In the genomic region with DNA sequence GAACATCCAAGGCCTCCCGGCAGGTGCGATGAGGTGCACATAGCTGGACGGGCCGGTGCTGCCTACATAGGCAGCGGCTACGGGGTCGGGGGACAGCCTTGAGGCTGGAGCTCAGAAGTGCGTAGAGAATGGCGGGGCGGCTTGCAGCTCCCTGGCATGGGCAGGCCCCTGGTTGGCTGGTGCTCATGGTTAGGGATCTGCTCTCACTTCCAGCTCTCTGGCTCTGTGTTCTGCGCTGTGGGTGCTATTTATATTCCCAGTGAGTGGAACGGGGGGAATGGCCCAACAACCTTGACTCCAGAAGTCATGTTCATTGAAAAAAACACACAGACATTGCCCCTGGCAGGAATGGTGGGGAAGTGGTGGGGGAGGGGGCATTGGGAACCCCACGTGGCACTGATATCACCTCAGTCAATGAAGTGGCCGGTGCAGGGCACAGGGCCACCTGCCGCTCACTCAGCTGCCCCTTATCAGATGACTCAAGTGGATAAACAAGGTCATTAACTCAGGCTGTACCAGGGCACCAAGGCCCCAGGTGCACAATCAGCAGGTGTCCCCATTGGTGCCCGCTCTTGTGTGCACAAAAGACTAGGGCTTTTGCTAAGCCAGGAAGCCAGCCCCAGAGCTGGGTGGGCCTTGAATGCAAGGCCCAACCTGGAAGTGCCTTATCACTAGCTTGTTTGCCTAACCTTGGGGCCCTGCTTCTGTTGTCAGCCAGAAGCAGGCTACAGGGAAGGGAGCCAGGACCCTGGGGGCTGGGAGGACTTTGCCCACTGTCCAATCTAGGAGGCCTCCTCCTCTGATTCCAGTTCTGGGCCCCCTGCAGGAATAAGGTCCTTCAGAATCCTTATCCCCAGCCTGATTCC, we compare ENCODE assay signal across 1 cellular context.
TF ChIP-seq lines count a peak whose summit lies in the region.

A gene with protein sequence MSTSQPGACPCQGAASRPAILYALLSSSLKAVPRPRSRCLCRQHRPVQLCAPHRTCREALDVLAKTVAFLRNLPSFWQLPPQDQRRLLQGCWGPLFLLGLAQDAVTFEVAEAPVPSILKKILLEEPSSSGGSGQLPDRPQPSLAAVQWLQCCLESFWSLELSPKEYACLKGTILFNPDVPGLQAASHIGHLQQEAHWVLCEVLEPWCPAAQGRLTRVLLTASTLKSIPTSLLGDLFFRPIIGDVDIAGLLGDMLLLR (minus strand): TSS at position 222 of the 866 bp plus-strand sequence. CDS start 35 bp downstream, at position 187.

TF ChIP-seq in HepG2, 621 proteins besides CTCF, POLR2A, EP300 and RAD21 (continued from another document and continues in another):
- peak; percentile 98 for TF ChIP-seq FOXK1 (CRISPR knock-in tag; IDR thresholded peaks at IDR 0.05; ENCODE audit: borderline replicate concordance, low read depth)
- TF ChIP-seq ZIK1 (CRISPR knock-in tag; IDR thresholded peaks at IDR 0.05; ENCODE audit: borderline replicate concordance, low read depth): peak; percentile 75; the same call in 1 of the 2 replicates
- TF ChIP-seq NR3C1 (CRISPR knock-in tag; IDR thresholded peaks at IDR 0.05): no peak
- peak; percentile 71; the same call in 1 of the 2 replicates for TF ChIP-seq ZNF569 (CRISPR knock-in tag; IDR thresholded peaks at IDR 0.05; ENCODE audit: borderline replicate concordance)
- TF ChIP-seq ZNF224 (CRISPR knock-in tag; IDR thresholded peaks at IDR 0.05): 0 out of 2 replicates have a peak, but pooled peaks have one; percentile 30
- TF ChIP-seq NR2C2 (CRISPR knock-in tag; IDR thresholded peaks at IDR 0.05; ENCODE audit: borderline replicate concordance): peak; percentile 90
- no peak for TF ChIP-seq SNRNP70 (IDR thresholded peaks at IDR 0.05; ENCODE audit: low read depth, low read length)
- TF ChIP-seq RFXANK (CRISPR knock-in tag; IDR thresholded peaks at IDR 0.05): peak; percentile 74
- no peak for TF ChIP-seq TEF (CRISPR knock-in tag; IDR thresholded peaks at IDR 0.05)
- TF ChIP-seq TCF7L2 (IDR thresholded peaks at IDR 0.05; ENCODE audit: low read depth, low read length): no peak
- TF ChIP-seq ZNF430 (CRISPR knock-in tag; IDR thresholded peaks at IDR 0.05): peak; percentile 90
- TF ChIP-seq, protein P1, sequence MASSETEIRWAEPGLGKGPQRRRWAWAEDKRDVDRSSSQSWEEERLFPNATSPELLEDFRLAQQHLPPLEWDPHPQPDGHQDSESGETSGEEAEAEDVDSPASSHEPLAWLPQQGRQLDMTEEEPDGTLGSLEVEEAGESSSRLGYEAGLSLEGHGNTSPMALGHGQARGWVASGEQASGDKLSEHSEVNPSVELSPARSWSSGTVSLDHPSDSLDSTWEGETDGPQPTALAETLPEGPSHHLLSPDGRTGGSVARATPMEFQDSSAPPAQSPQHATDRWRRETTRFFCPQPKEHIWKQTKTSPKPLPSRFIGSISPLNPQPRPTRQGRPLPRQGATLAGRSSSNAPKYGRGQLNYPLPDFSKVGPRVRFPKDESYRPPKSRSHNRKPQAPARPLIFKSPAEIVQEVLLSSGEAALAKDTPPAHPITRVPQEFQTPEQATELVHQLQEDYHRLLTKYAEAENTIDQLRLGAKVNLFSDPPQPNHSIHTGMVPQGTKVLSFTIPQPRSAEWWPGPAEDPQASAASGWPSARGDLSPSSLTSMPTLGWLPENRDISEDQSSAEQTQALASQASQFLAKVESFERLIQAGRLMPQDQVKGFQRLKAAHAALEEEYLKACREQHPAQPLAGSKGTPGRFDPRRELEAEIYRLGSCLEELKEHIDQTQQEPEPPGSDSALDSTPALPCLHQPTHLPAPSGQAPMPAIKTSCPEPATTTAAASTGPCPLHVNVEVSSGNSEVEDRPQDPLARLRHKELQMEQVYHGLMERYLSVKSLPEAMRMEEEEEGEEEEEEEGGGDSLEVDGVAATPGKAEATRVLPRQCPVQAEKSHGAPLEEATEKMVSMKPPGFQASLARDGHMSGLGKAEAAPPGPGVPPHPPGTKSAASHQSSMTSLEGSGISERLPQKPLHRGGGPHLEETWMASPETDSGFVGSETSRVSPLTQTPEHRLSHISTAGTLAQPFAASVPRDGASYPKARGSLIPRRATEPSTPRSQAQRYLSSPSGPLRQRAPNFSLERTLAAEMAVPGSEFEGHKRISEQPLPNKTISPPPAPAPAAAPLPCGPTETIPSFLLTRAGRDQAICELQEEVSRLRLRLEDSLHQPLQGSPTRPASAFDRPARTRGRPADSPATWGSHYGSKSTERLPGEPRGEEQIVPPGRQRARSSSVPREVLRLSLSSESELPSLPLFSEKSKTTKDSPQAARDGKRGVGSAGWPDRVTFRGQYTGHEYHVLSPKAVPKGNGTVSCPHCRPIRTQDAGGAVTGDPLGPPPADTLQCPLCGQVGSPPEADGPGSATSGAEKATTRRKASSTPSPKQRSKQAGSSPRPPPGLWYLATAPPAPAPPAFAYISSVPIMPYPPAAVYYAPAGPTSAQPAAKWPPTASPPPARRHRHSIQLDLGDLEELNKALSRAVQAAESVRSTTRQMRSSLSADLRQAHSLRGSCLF (CRISPR knock-in tag; IDR thresholded peaks at IDR 0.05; ENCODE audit: borderline replicate concordance): no peak; the same call in 1 of the 2 replicates
- 0 out of 2 replicates have a peak, but pooled peaks have one; percentile 11 for TF ChIP-seq ZNF670 (CRISPR knock-in tag; IDR thresholded peaks at IDR 0.05; ENCODE audit: borderline replicate concordance)
- peak; percentile 91 for TF ChIP-seq IRF2 (CRISPR knock-in tag; IDR thresholded peaks at IDR 0.05)
- TF ChIP-seq ZNF674 (CRISPR knock-in tag; IDR thresholded peaks at IDR 0.05; ENCODE audit: low read depth): peak; percentile 66; the same call in 1 of the 2 replicates
- TF ChIP-seq, protein P2, sequence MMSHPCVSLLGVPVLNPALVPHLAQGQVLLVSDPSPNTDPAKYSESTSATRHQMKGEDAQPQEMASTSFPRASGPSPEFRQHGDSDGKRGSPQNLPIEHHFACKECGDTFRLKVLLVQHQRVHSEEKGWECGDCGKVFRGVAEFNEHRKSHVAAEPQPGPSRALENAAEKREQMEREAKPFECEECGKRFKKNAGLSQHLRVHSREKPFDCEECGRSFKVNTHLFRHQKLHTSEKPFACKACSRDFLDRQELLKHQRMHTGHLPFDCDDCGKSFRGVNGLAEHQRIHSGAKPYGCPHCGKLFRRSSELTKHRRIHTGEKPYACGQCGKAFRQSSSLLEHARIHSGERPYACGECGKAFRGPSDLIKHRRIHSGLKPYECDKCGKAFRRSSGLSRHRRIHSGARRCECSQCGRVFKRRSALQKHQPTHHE (CRISPR knock-in tag; IDR thresholded peaks at IDR 0.05; ENCODE audit: borderline replicate concordance): peak; percentile 98
- TF ChIP-seq, protein P3, sequence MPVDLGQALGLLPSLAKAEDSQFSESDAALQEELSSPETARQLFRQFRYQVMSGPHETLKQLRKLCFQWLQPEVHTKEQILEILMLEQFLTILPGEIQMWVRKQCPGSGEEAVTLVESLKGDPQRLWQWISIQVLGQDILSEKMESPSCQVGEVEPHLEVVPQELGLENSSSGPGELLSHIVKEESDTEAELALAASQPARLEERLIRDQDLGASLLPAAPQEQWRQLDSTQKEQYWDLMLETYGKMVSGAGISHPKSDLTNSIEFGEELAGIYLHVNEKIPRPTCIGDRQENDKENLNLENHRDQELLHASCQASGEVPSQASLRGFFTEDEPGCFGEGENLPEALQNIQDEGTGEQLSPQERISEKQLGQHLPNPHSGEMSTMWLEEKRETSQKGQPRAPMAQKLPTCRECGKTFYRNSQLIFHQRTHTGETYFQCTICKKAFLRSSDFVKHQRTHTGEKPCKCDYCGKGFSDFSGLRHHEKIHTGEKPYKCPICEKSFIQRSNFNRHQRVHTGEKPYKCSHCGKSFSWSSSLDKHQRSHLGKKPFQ (CRISPR knock-in tag; IDR thresholded peaks at IDR 0.05; ENCODE audit: insufficient replicate concordance): peak; percentile 85
- no peak for TF ChIP-seq ZNF879 (CRISPR knock-in tag; IDR thresholded peaks at IDR 0.05)
- peak; percentile 88 for TF ChIP-seq SALL1 (CRISPR knock-in tag; IDR thresholded peaks at IDR 0.05)
- TF ChIP-seq, protein P4, sequence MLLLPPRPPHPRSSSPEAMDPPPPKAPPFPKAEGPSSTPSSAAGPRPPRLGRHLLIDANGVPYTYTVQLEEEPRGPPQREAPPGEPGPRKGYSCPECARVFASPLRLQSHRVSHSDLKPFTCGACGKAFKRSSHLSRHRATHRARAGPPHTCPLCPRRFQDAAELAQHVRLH (CRISPR knock-in tag; IDR thresholded peaks at IDR 0.05; ENCODE audit: borderline replicate concordance, low read depth): peak; percentile 51
- no peak for TF ChIP-seq ZNF619 (CRISPR knock-in tag; IDR thresholded peaks at IDR 0.05)
- no peak for TF ChIP-seq SMAD9 (CRISPR knock-in tag; IDR thresholded peaks at IDR 0.05)
- no peak for TF ChIP-seq SMARCE1 (IDR thresholded peaks at IDR 0.05; ENCODE audit: borderline replicate concordance)
- no peak for TF ChIP-seq ZNF468 (CRISPR knock-in tag; IDR thresholded peaks at IDR 0.05)
- TF ChIP-seq FOSL2 (CRISPR knock-in tag; IDR thresholded peaks at IDR 0.05): peak; percentile 99
- 0 out of 2 replicates have a peak, but pooled peaks have one; percentile 20 for TF ChIP-seq CHCHD3 (CRISPR knock-in tag; IDR thresholded peaks at IDR 0.05)
- peak; percentile 16; the same call in 1 of the 2 replicates for TF ChIP-seq ZNF563 (CRISPR knock-in tag; IDR thresholded peaks at IDR 0.05)
- no peak for TF ChIP-seq ZBTB26 (CRISPR knock-in tag; IDR thresholded peaks at IDR 0.05; ENCODE audit: borderline replicate concordance)
- TF ChIP-seq PHF5A (CRISPR knock-in tag; IDR thresholded peaks at IDR 0.05; ENCODE audit: low read depth, unreplicated experiment): peak; percentile 79
- TF ChIP-seq ZNF607 (CRISPR knock-in tag; IDR thresholded peaks at IDR 0.05; ENCODE audit: borderline replicate concordance): peak; percentile 83; the same call in 1 of the 2 replicates
- no peak for TF ChIP-seq ZNF576 (CRISPR knock-in tag; IDR thresholded peaks at IDR 0.05)
- TF ChIP-seq ZNF567 (CRISPR knock-in tag; IDR thresholded peaks at IDR 0.05; ENCODE audit: borderline replicate concordance): no peak
- peak; percentile 98 for TF ChIP-seq MED13 (CRISPR knock-in tag; IDR thresholded peaks at IDR 0.05)
- TF ChIP-seq, protein P5, sequence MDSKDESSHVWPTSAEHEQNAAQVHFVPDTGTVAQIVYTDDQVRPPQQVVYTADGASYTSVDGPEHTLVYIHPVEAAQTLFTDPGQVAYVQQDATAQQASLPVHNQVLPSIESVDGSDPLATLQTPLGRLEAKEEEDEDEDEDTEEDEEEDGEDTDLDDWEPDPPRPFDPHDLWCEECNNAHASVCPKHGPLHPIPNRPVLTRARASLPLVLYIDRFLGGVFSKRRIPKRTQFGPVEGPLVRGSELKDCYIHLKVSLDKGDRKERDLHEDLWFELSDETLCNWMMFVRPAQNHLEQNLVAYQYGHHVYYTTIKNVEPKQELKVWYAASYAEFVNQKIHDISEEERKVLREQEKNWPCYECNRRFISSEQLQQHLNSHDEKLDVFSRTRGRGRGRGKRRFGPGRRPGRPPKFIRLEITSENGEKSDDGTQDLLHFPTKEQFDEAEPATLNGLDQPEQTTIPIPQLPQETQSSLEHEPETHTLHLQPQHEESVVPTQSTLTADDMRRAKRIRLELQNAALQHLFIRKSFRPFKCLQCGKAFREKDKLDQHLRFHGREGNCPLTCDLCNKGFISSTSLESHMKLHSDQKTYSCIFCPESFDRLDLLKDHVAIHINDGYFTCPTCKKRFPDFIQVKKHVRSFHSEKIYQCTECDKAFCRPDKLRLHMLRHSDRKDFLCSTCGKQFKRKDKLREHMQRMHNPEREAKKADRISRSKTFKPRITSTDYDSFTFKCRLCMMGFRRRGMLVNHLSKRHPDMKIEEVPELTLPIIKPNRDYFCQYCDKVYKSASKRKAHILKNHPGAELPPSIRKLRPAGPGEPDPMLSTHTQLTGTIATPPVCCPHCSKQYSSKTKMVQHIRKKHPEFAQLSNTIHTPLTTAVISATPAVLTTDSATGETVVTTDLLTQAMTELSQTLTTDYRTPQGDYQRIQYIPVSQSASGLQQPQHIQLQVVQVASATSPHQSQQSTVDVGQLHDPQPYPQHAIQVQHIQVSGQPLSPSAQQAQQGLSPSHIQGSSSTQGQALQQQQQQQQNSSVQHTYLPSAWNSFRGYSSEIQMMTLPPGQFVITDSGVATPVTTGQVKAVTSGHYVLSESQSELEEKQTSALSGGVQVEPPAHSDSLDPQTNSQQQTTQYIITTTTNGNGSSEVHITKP (CRISPR knock-in tag; IDR thresholded peaks at IDR 0.05; ENCODE audit: low read depth): peak; percentile 88
- TF ChIP-seq SOX13 (IDR thresholded peaks at IDR 0.05): peak; percentile 82
- TF ChIP-seq SOX13 (CRISPR knock-in tag; conservative IDR thresholded peaks at IDR 0.05 in 1 of 2, IDR thresholded peaks at IDR 0.05 in 1 of 2): peak in 1 of 2 experiments; percentile 94; a peak in 2 of 4 replicates
- TF ChIP-seq ZNF317 (CRISPR knock-in tag; IDR thresholded peaks at IDR 0.05): peak; percentile 85
- TF ChIP-seq NR1H2 (CRISPR knock-in tag; IDR thresholded peaks at IDR 0.05; ENCODE audit: borderline replicate concordance, low read depth): peak; percentile 77; the same call in 1 of the 2 replicates
- peak; percentile 92; the same call in 1 of the 2 replicates for TF ChIP-seq HES4 (CRISPR knock-in tag; IDR thresholded peaks at IDR 0.05; ENCODE audit: borderline replicate concordance)
- TF ChIP-seq TP53 (CRISPR knock-in tag; conservative IDR thresholded peaks at IDR 0.05): 0 out of 2 replicates have a peak, but pooled peaks have one; percentile 75
- peak; percentile 68; the same call in 1 of the 2 replicates for TF ChIP-seq FOXC1 (CRISPR knock-in tag; IDR thresholded peaks at IDR 0.05; ENCODE audit: borderline replicate concordance)
- TF ChIP-seq THAP11 (CRISPR knock-in tag; IDR thresholded peaks at IDR 0.05): peak; percentile 71
- no peak; the same call in 1 of the 2 replicates for TF ChIP-seq KLF11 (CRISPR knock-in tag; IDR thresholded peaks at IDR 0.05)
- TF ChIP-seq, protein P6, sequence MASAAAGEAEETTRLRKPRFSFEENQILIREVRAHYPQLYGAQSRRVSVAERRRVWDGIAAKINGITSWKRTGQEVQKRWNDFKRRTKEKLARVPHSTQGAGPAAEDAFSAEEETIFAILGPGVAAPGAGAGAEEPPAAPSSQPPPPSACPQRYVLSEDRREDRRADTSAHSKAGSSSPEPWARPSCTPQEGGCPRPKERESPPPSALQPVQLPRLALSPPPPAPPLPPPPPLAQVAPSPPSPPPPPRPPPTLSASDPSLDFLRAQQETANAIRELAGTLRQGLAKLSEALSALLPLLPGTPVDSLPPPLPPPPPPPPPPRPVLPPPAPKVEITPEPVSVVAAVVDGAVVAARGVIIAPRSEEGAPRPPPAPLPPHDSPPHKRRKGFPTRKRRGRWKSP (CRISPR knock-in tag; IDR thresholded peaks at IDR 0.05): peak; percentile 92
- peak; percentile 63 to 88 for TF ChIP-seq NR2F1 (CRISPR knock-in tag; IDR thresholded peaks at IDR 0.05)
